1 cellular context compared by ENCODE assay signal in the genomic region with DNA sequence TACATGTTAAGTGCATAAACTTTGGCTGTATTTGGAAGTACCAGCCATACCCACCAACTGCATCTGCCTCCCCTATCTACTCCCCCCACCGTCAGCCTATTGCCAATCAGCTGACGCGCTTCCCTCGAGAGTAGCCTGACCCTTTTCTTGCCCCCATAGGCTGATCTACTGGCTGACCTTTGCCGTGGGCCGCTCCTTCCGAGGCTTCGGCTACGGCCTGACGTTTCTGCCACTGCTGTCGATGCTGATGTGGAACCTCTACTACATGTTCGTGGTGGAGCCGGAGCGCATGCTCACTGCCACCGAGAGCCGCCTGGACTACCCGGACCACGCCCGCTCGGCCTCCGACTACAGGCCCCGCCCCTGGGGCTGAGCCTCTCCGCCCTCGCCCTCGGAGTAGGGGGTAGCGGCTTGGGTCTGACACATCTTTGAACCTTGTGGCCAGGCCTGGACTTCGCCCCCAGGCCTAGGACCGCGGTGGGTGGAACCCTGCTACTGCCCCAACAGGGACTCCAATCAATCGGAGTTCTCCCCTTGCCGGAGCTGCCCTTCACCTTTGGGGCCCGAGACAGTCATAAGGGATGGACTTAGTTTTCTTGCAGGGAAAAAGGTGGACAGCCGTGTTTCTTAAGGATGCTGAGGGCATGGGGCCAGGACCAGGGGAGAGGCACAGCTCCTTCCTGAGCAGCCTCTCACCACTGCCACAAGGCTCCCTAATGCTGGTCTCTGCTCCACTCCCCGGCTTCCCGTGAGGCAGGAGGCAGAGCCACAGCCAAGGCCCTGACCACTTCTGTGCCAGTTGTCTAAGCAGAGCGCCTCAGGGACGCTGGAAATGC.
TF ChIP-seq lines count a peak whose summit lies in the region.

No MANE protein-coding gene starts in this region.

TF ChIP-seq in liver, 16 proteins besides CTCF, POLR2A, EP300 and RAD21 (continued from another document):
- peak in 1 of 2 donors; percentile 47 for TF ChIP-seq GABPA (IDR thresholded peaks at IDR 0.05 in 1 of 2, conservative IDR thresholded peaks at IDR 0.05 in 1 of 2)
- peak; percentile 51 for TF ChIP-seq NR2F2 (IDR thresholded peaks at IDR 0.05)
- TF ChIP-seq SP1 (IDR thresholded peaks at IDR 0.05): peak; percentile 98
- TF ChIP-seq YY1 (IDR thresholded peaks at IDR 0.05): peak; percentile 89
- peak; percentile 85 to 88 for TF ChIP-seq RXRA (IDR thresholded peaks at IDR 0.05)
- peak; percentile 84 for TF ChIP-seq TAF1 (conservative IDR thresholded peaks at IDR 0.05)
